ENCODE assay signal across 12 cellular contexts in genomic region chr11:32168924-32169323, GRCh38.
DNase-seq lines count a peak whose midpoint lies in the region; ATAC-seq and TF ChIP-seq lines count a peak whose summit lies in the region.
"Had no signal": no experiment of that assay in that cellular context is flagged by ENCODE, and none has a peak within 500 bp of the region (broad histone marks: within the 10 kb centered on the region; RNA-seq: fewer than 3 reads in every experiment).

No MANE protein-coding gene starts in this region.

- POLR2A ChIA-PET in activated CD4-positive, alpha-beta T cell treated with anti-CD3 and anti-CD28 coated beads, Interleukin-2, amount 10 ng/mL, durations not matched to agents 7 days and 5 days (lab: Charles Lee) = no interaction called here
- POLR2A ChIA-PET in naive thymus-derived CD8-positive, alpha-beta T cell (lab: Charles Lee) = no interaction called here

- H3K9me3 Mint-ChIP-seq in activated CD4-positive, alpha-beta T cell treated with anti-CD3 and anti-CD28 coated beads, Interleukin-2, amount 10 ng/mL, durations not matched to agents 7 days and 5 days = no peaks in the 10 kb centered on the region
- H3K9me3 Mint-ChIP-seq in stimulated activated naive CD8-positive, alpha-beta T cell treated with anti-CD3 and anti-CD28 coated beads, Interleukin-15, amount 100 ng/mL, for 72 hours = no peaks in the 10 kb centered on the region
- H3K9me3 Mint-ChIP-seq in naive thymus-derived CD8-positive, alpha-beta T cell = peaks cover 0 to 2% (median 0%) of the 10 kb centered on the region in 9 donors
- H3K9me3 Mint-ChIP-seq: CD8-positive, alpha-beta T cell had no signal

- H3K4me1 ChIP-seq in gastroesophageal sphincter = peaks cover 0 to 7% (median 0%) of the 10 kb centered on the region in 3 donors
- H3K4me1 ChIP-seq: HAP-1 had no signal

- H3K9me3 ChIP-seq in gastroesophageal sphincter = no peaks in the 10 kb centered on the region
- H3K9me3 ChIP-seq: BLaER1, HAP-1 had no signal

- H3K36me3 ChIP-seq in gastroesophageal sphincter = no peaks in the 10 kb centered on the region
- H3K36me3 ChIP-seq: BLaER1, HAP-1 had no signal

- peaks cover 13% of the 10 kb centered on the region for H3K27me3 ChIP-seq in gastroesophageal sphincter
- H3K27me3 ChIP-seq: BLaER1 had no signal

- no peaks in the 10 kb centered on the region for H3K36me3 Mint-ChIP-seq in activated CD4-positive, alpha-beta T cell treated with anti-CD3 and anti-CD28 coated beads, Interleukin-2, amount 10 ng/mL, durations not matched to agents 7 days and 5 days (ENCODE audit: low read depth)
- no peaks in the 10 kb centered on the region for H3K36me3 Mint-ChIP-seq in naive thymus-derived CD8-positive, alpha-beta T cell
- H3K36me3 Mint-ChIP-seq: CD8-positive, alpha-beta T cell had no signal

- H3K27me3 Mint-ChIP-seq in activated CD4-positive, alpha-beta T cell treated with anti-CD3 and anti-CD28 coated beads, Interleukin-2, amount 10 ng/mL, durations not matched to agents 7 days and 5 days = peaks cover 4% of the 10 kb centered on the region
- no peaks in the 10 kb centered on the region for H3K27me3 Mint-ChIP-seq in stimulated activated naive CD8-positive, alpha-beta T cell treated with anti-CD3 and anti-CD28 coated beads, Interleukin-15, amount 100 ng/mL, for 72 hours
- no peaks in the 10 kb centered on the region for H3K27me3 Mint-ChIP-seq in naive thymus-derived CD8-positive, alpha-beta T cell

- peaks cover 20% of the 10 kb centered on the region for H3K4me1 Mint-ChIP-seq in activated CD4-positive, alpha-beta T cell treated with anti-CD3 and anti-CD28 coated beads, Interleukin-2, amount 10 ng/mL, durations not matched to agents 7 days and 5 days
- H3K4me1 Mint-ChIP-seq in stimulated activated naive CD8-positive, alpha-beta T cell treated with anti-CD3 and anti-CD28 coated beads, Interleukin-15, amount 100 ng/mL, for 72 hours = peaks cover 20% of the 10 kb centered on the region
- peaks cover 11 to 37% (median 34%) of the 10 kb centered on the region in 4 donors for H3K4me1 Mint-ChIP-seq in naive thymus-derived CD8-positive, alpha-beta T cell

- WGBS in gastroesophageal sphincter (ENCODE audit: low coverage in 1 of 2), 2 donors = 90 to 100% methylated on average over 2 of the region's 2 CpGs

- TF ChIP-seq EP300 in gastroesophageal sphincter (IDR thresholded peaks at IDR 0.05) = no peak

- no peak overlapping the region for H3K4me3 ChIP-seq in gastroesophageal sphincter
- H3K4me3 ChIP-seq: BLaER1, HAP-1 had no signal

- no peak for DNase-seq in activated CD4-positive, alpha-beta T cell treated with anti-CD3 and anti-CD28 coated beads, Interleukin-2, amount 10 ng/mL, durations not matched to agents 7 days and 5 days
- no peak for DNase-seq in activated CD4-positive, alpha-beta T cell treated with anti-CD3 and anti-CD28 coated beads for 48 hours
- DNase-seq in stimulated activated naive CD8-positive, alpha-beta T cell treated with anti-CD3 and anti-CD28 coated beads, Interleukin-15, amount 100 ng/mL, for 72 hours = no peak
- DNase-seq in stimulated activated naive CD8-positive, alpha-beta T cell treated with anti-CD3 and anti-CD28 coated beads, Interleukin-15, Interleukin-2, amounts not matched to agents 100 U/mL and 50 U/mL, for 24 hours = no peak
- DNase-seq in naive thymus-derived CD8-positive, alpha-beta T cell = peak in 1 of 10 donors; percentile 29
- DNase-seq in substantia nigra (lab: John Stamatoyannopoulos, UW) = no peak
- DNase-seq: 8988T; Calu3; CD8-positive, alpha-beta T cell had no signal

- H3K27ac ChIP-seq in gastroesophageal sphincter (no peak overlapping the region), substantia nigra (ENCODE audit: low read depth, low read length, poor library complexity, severe bottlenecking) (no peak overlapping the region)
- H3K27ac ChIP-seq: BLaER1 had no signal

- no peak for TF ChIP-seq POLR2A in gastroesophageal sphincter (IDR thresholded peaks at IDR 0.05)

- peak; percentile 18 for ATAC-seq in stimulated activated naive CD8-positive, alpha-beta T cell treated with anti-CD3 and anti-CD28 coated beads, Interleukin-15, amount 100 ng/mL, for 72 hours
- ATAC-seq in stimulated activated naive CD8-positive, alpha-beta T cell treated with anti-CD3 and anti-CD28 coated beads, Interleukin-15, Interleukin-2, amounts not matched to agents 100 U/mL and 50 U/mL, for 24 hours = no peak
- ATAC-seq in naive thymus-derived CD8-positive, alpha-beta T cell = peak; percentile 50 to 61
- ATAC-seq in gastroesophageal sphincter = no peak
- ATAC-seq: CD8-positive, alpha-beta T cell had no signal

- peak overlapping the region; percentile 51 for H3K27ac Mint-ChIP-seq in activated CD4-positive, alpha-beta T cell treated with anti-CD3 and anti-CD28 coated beads, Interleukin-2, amount 10 ng/mL, durations not matched to agents 7 days and 5 days
- no peak overlapping the region for H3K27ac Mint-ChIP-seq in stimulated activated naive CD8-positive, alpha-beta T cell treated with anti-CD3 and anti-CD28 coated beads, Interleukin-15, amount 100 ng/mL, for 72 hours
- peak overlapping the region in 6 of 10 donors; percentile 0 to 81 (median 47) for H3K27ac Mint-ChIP-seq in naive thymus-derived CD8-positive, alpha-beta T cell
- H3K27ac Mint-ChIP-seq: CD8-positive, alpha-beta T cell had no signal

- CTCF ChIA-PET in activated CD4-positive, alpha-beta T cell treated with anti-CD3 and anti-CD28 coated beads, Interleukin-2, amount 10 ng/mL, durations not matched to agents 7 days and 5 days (lab: Charles Lee) = interaction anchor here (0.6 kb wide), 1 partner anchor 12 kb away, joined by 4 read pairs; no protein-coding TSS in a partner anchor

- no peak for TF ChIP-seq CTCF in gastroesophageal sphincter (IDR thresholded peaks at IDR 0.05)

- no peak overlapping the region for H3K4me3 Mint-ChIP-seq in activated CD4-positive, alpha-beta T cell treated with anti-CD3 and anti-CD28 coated beads, Interleukin-2, amount 10 ng/mL, durations not matched to agents 7 days and 5 days
- no peak overlapping the region for H3K4me3 Mint-ChIP-seq in stimulated activated naive CD8-positive, alpha-beta T cell treated with anti-CD3 and anti-CD28 coated beads, Interleukin-15, amount 100 ng/mL, for 72 hours
- peak overlapping the region in 4 of 10 donors; percentile 4 to 60 (median 10) for H3K4me3 Mint-ChIP-seq in naive thymus-derived CD8-positive, alpha-beta T cell
- H3K4me3 Mint-ChIP-seq: CD8-positive, alpha-beta T cell had no signal

Comparison
In these comparisons a context has a peak if more than half of its experiments do, and no peak if none do; other contexts are left out.
1. ATAC-seq: peak in stimulated activated naive CD8-positive, alpha-beta T cell treated with anti-CD3 and anti-CD28 coated beads, Interleukin-15, amount 100 ng/mL, for 72 hours (single experiment) and naive thymus-derived CD8-positive, alpha-beta T cell (2 of 2); none in stimulated activated naive CD8-positive, alpha-beta T cell treated with anti-CD3 and anti-CD28 coated beads, Interleukin-15, Interleukin-2, amounts not matched to agents 100 U/mL and 50 U/mL, for 24 hours (single experiment) and gastroesophageal sphincter (single experiment).
2. H3K27ac Mint-ChIP-seq: peak in activated CD4-positive, alpha-beta T cell treated with anti-CD3 and anti-CD28 coated beads, Interleukin-2, amount 10 ng/mL, durations not matched to agents 7 days and 5 days (single experiment) and naive thymus-derived CD8-positive, alpha-beta T cell (6 of 10); none in stimulated activated naive CD8-positive, alpha-beta T cell treated with anti-CD3 and anti-CD28 coated beads, Interleukin-15, amount 100 ng/mL, for 72 hours (0 of 2).